Comparison of ENCODE assay signal across 8 cellular contexts in the genomic region with DNA sequence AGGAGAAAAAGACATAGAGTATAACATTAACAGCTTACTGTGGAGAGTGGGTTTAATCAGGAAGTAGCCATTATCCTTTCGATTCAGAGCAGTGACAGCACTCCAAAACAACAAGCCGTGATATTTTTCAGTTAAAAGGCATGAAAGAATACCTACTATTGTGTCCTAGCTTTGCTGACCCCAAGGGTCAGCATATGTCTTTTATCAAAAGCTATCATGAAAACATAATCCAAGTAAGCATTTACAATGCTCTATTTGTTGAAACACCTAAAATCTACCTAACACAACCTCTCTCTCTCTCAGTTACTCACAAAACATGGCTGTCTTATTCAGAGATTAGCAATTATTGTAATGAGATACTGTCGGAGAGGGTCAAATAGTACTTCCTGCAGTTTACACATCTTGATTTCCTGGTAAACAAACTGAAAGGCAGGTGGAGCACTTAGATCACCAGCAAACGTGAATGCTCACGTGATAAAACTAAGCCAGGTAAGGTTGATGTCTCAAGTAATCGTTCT.
DNase-seq lines count a peak whose midpoint lies in the region; ATAC-seq, FAIRE-seq and TF ChIP-seq lines count a peak whose summit lies in the region.

No MANE protein-coding gene starts in this region.

- intact Hi-C loops in aorta (cut with DNase I) = no loop called here

- H3K79me2 ChIP-seq in ACC112 (ENCODE audit: control insufficient read depth, insufficient read depth, low read length, unreplicated experiment) (peaks cover 8% of the 10 kb centered on the region), MM.1S (ENCODE audit: low read length) (peaks cover 43% of the 10 kb centered on the region), H1 (ENCODE audit: control insufficient read depth in 1 of 2, insufficient read depth in 2 of 2, low read length in 2 of 2) (peaks cover 0 to 29% of the 10 kb centered on the region in 2 experiments; a peak in 2 of 4 replicates)

- DNase-seq in MM.1S = peak; percentile 88
- peak; percentile 7 for DNase-seq in SK-N-DZ (ENCODE audit: low spot score)
- no peak for DNase-seq in H1 (ENCODE audit: low read depth in 1 of 2, low spot score in 2 of 2)
- no peak for DNase-seq in aorta

- peak; percentile 39 to 47 for TF ChIP-seq RAD21 in H1 (IDR thresholded peaks at IDR 0.05 in 1 of 2, conservative IDR thresholded peaks at IDR 0.05 in 1 of 2; ENCODE audit: low read depth in 2 of 2, low read length in 2 of 2)

- FAIRE-seq in H1 (lab: Jason Lieb, UNC) = peak; percentile 71

- H2AFZ ChIP-seq in ACC112 (ENCODE audit: low read length, unreplicated experiment) = peak overlapping the region; percentile 88
- peak overlapping the region; percentile 24 for H2AFZ ChIP-seq in MM.1S (ENCODE audit: low read length)
- H2AFZ ChIP-seq in H1 (ENCODE audit: low read length) = no peak overlapping the region

- no peak overlapping the region for H2BK20ac ChIP-seq in H1 (ENCODE audit: low read length)

- no peaks in the 10 kb centered on the region for H3K23me2 ChIP-seq in H1 (ENCODE audit: low read depth, low read length)

- no peak overlapping the region for H2BK15ac ChIP-seq in H1 (ENCODE audit: low read length)

- H2BK5ac ChIP-seq in H1 (ENCODE audit: low read depth, low read length) = no peak overlapping the region

- H3K4me2 ChIP-seq in MM.1S (ENCODE audit: low read depth, low read length) (peak overlapping the region; percentile 37), H1 (ENCODE audit: insufficient read depth in 1 of 2, low read depth in 2 of 2, low read length in 2 of 2) (peak overlapping the region in 1 of 2 experiments; percentile 30; a peak in 1 of 4 replicates)

- H3K79me1 ChIP-seq in H1 (ENCODE audit: low read depth, low read length) = no peaks in the 10 kb centered on the region

- H3K36me3 ChIP-seq in ACC112 (ENCODE audit: insufficient read depth, low read length) (no peaks in the 10 kb centered on the region), MM.1S (replicated peaks; ENCODE audit: insufficient read depth, low read length) (no peaks in the 10 kb centered on the region), H1 (ENCODE audit: control insufficient read depth in 2 of 4, insufficient read depth in 4 of 4, low read length in 3 of 4) (no peaks in the 10 kb centered on the region), aorta (ENCODE audit: control insufficient read depth in 1 of 2, insufficient read depth in 2 of 2, low read length in 1 of 2) (no peaks in the 10 kb centered on the region)

- no peak overlapping the region for H2AK5ac ChIP-seq in H1 (ENCODE audit: low read depth, low read length)

- H3K4ac ChIP-seq in H1 (replicated peaks; ENCODE audit: insufficient read length, low read depth, low read length) = no peak overlapping the region

- peak overlapping the region; percentile 56 for H3K27ac ChIP-seq in ACC112 (ENCODE audit: low read depth, low read length)
- peak overlapping the region; percentile 72 for H3K27ac ChIP-seq in MM.1S (ENCODE audit: low read length)
- H3K27ac ChIP-seq in H1 (ENCODE audit: low read depth, low read length) = 0 out of 2 replicates have a peak overlapping the region, but pooled peaks have one; percentile 11
- no peak overlapping the region for H3K27ac ChIP-seq in aorta (ENCODE audit: low read depth in 1 of 2, low read length in 2 of 2)

- ATAC-seq in HG02571 (IDR thresholded peaks at IDR 0.05; ENCODE audit: unreplicated experiment) (peak; percentile 88), aorta (ENCODE audit: low FRiP score) (no peak)

- no peaks in the 10 kb centered on the region for H3K9me2 ChIP-seq in MM.1S (replicated peaks; ENCODE audit: insufficient read depth, low read length)

- H3K18ac ChIP-seq in H1 (ENCODE audit: extremely low read depth, low read length) = no peak overlapping the region

- H2BK120ac ChIP-seq in H1 (replicated peaks; ENCODE audit: low read depth, low read length) = no peak overlapping the region

- no peak for TF ChIP-seq EP300 in H1 (IDR thresholded peaks at IDR 0.05; ENCODE audit: borderline replicate concordance in 1 of 2, low read depth in 2 of 2, low read length in 2 of 2)

- POLR2A ChIA-PET in H1 (lab: Charles Lee; ENCODE audit: partially characterized antibody) = interaction anchor here (1.9 kb wide), 1 partner anchor 196 kb away, joined by 5 read pairs; a partner anchor contains a TSS

- TF ChIP-seq CTCF in GM12875 (IDR thresholded peaks at IDR 0.05; ENCODE audit: borderline replicate concordance, insufficient read depth, low read depth, low read length) = no peak
- TF ChIP-seq CTCF in MM.1S (IDR thresholded peaks at IDR 0.05; ENCODE audit: low read length) = peak; percentile 27
- peak in 1 of 3 experiments; percentile 18; a peak in 1 of 4 replicates for TF ChIP-seq CTCF in H1 (IDR thresholded peaks at IDR 0.05; ENCODE audit: control extremely low read depth in 1 of 3, insufficient read depth in 1 of 3, low read depth in 1 of 3, low read length in 3 of 3)

- H3K23ac ChIP-seq in H1 (ENCODE audit: insufficient read length) = no peak overlapping the region

- H3K27me3 ChIP-seq in ACC112 (ENCODE audit: insufficient read depth, low read length) (no peaks in the 10 kb centered on the region), MM.1S (replicated peaks; ENCODE audit: insufficient read depth, low read length) (no peaks in the 10 kb centered on the region), H1 (replicated peaks in 1 of 4; ENCODE audit: control insufficient read depth in 3 of 4, extremely low read depth in 1 of 4, insufficient read depth in 3 of 4, low read length in 3 of 4) (no peaks in the 10 kb centered on the region), mononuclear cell (ENCODE audit: insufficient read depth, low read length) (no peaks in the 10 kb centered on the region), aorta (ENCODE audit: control insufficient read depth in 1 of 2, insufficient read depth in 2 of 2, low read length in 1 of 2) (no peaks in the 10 kb centered on the region)

- no peak overlapping the region for H4K5ac ChIP-seq in H1 (ENCODE audit: insufficient read length, low read depth, low read length)

- CTCF ChIA-PET in H1 (lab: Charles Lee; ENCODE audit: partially characterized antibody) = interaction anchor here (0.9 kb wide), 1 partner anchor 24 kb away, joined by 3 read pairs; no protein-coding TSS in a partner anchor

- H3K14ac ChIP-seq in H1 (ENCODE audit: insufficient read length) = no peak overlapping the region

- H4K20me1 ChIP-seq in MM.1S (ENCODE audit: insufficient read depth, low read length) = no peaks in the 10 kb centered on the region
- no peaks in the 10 kb centered on the region for H4K20me1 ChIP-seq in H1 (replicated peaks in 1 of 2; ENCODE audit: control insufficient read depth in 1 of 2, insufficient read depth in 2 of 2, low read length in 2 of 2)

- H3K9me3 ChIP-seq in MM.1S (replicated peaks; ENCODE audit: insufficient read depth, low read length) (no peaks in the 10 kb centered on the region), H1 (ENCODE audit: insufficient read depth in 2 of 2, low read depth in 1 of 2, low read length in 1 of 2) (no peaks in the 10 kb centered on the region), mononuclear cell (ENCODE audit: low read depth, low read length) (no peaks in the 10 kb centered on the region), aorta (ENCODE audit: control insufficient read depth, low read length) (no peaks in the 10 kb centered on the region)

- H4K8ac ChIP-seq in H1 (ENCODE audit: extremely low read depth, insufficient read depth, low read length) = no peak overlapping the region

- 45% methylated on average over 6 of the region's 6 CpGs; no CpG with 5 or more reads in 1 of the 2 experiments for WGBS in H1 (ENCODE audit: extremely low coverage in 1 of 2, insufficient coverage in 1 of 2, insufficient read length in 1 of 2, insufficient replicate concordance in 2 of 2, low coverage in 1 of 2, low lambda C conversion rate in 2 of 2, missing lambda C conversion rate in 1 of 2), 2 experiments
- 21 to 25% methylated on average over 6 of the region's 6 CpGs for WGBS in aorta, 2 donors

- TF ChIP-seq POLR2A in H1 (IDR thresholded peaks at IDR 0.05; ENCODE audit: control extremely low read depth in 1 of 2, low read depth in 2 of 2, low read length in 2 of 2) = no peak

- H4K91ac ChIP-seq in H1 (replicated peaks; ENCODE audit: insufficient read length, low read length) = no peak overlapping the region

- H3K4me1 ChIP-seq in ACC112 (ENCODE audit: control insufficient read depth, insufficient read depth, low read length, unreplicated experiment) (peaks cover 15% of the 10 kb centered on the region), MM.1S (ENCODE audit: low read length) (peaks cover 14% of the 10 kb centered on the region), H1 (replicated peaks in 1 of 4; ENCODE audit: control insufficient read depth in 3 of 4, insufficient read depth in 4 of 4, low read length in 3 of 4) (peaks cover 0 to 4% (median 0%) of the 10 kb centered on the region in 4 experiments; a peak in 3 of 7 replicates), mononuclear cell (ENCODE audit: insufficient read depth, low read length) (peaks cover 8% of the 10 kb centered on the region), aorta (ENCODE audit: control insufficient read depth in 1 of 2, insufficient read depth in 2 of 2, low read length in 2 of 2) (peaks cover 0 to 4% of the 10 kb centered on the region in 2 donors)

- H3K4me3 ChIP-seq in ACC112 (ENCODE audit: low read depth, low read length) (peak overlapping the region; percentile 80), GM12875 (ENCODE audit: low read depth, low read length) (peak overlapping the region; percentile 38), MM.1S (ENCODE audit: low read length) (peak overlapping the region; percentile 59), H1 (ENCODE audit: extremely low read depth in 1 of 4, insufficient read depth in 2 of 4, low read depth in 3 of 4, low read length in 4 of 4) (peak overlapping the region in 1 of 4 experiments; percentile 17; a peak in 1 of 8 replicates), mononuclear cell (ENCODE audit: low read length) (peak overlapping the region; percentile 50), aorta (ENCODE audit: low read length in 2 of 2) (peak overlapping the region; percentile 47 to 72)

- H3F3A ChIP-seq in MM.1S (ENCODE audit: insufficient read depth, low read length) = peaks cover 15% of the 10 kb centered on the region

- H3K9ac ChIP-seq in MM.1S (ENCODE audit: low read length) (peak overlapping the region; percentile 60), H1 (replicated peaks in 1 of 4; ENCODE audit: extremely low read depth in 1 of 4, low read depth in 3 of 4, low read length in 3 of 4) (no peak overlapping the region)

- H3K56ac ChIP-seq in H1 (replicated peaks; ENCODE audit: insufficient read length, low read depth, low read length) = no peak overlapping the region

- no peak overlapping the region for H2BK12ac ChIP-seq in H1 (ENCODE audit: low read depth, low read length)

TF ChIP-seq in H1, 55 proteins besides CTCF, POLR2A, EP300 and RAD21 (continues in another document):
- TF ChIP-seq JUND (IDR thresholded peaks at IDR 0.05; ENCODE audit: low read length) = no peak
- TF ChIP-seq ZNF274 (IDR thresholded peaks at IDR 0.05; ENCODE audit: borderline replicate concordance, extremely low read depth, low read length) = no peak
- TF ChIP-seq, protein P1, sequence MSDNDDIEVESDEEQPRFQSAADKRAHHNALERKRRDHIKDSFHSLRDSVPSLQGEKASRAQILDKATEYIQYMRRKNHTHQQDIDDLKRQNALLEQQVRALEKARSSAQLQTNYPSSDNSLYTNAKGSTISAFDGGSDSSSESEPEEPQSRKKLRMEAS (IDR thresholded peaks at IDR 0.05) = no peak
- TF ChIP-seq CHD1 (IDR thresholded peaks at IDR 0.05; ENCODE audit: low read depth, low read length) = no peak

Comparison
In these comparisons a context has a peak if more than half of its experiments do, and no peak if none do; other contexts are left out.
1. H3K27ac ChIP-seq: peak in ACC112 (single experiment), MM.1S (single experiment) and H1 (single experiment); none in aorta (0 of 2).
2. DNase-seq: peak in MM.1S (single experiment) and SK-N-DZ (single experiment); none in H1 (0 of 2) and aorta (0 of 2).